In genomic region chr12:117587646-117588287, GRCh38 we compare ENCODE assay signal across 8 cellular contexts.
DNase-seq lines count a peak whose midpoint lies in the region; ATAC-seq, FAIRE-seq and TF ChIP-seq lines count a peak whose summit lies in the region.

No MANE protein-coding gene starts in this region.

- peaks cover 18% of the 10 kb centered on the region for H3K9me3 Mint-ChIP-seq in activated CD4-positive, alpha-beta memory T cell treated with anti-CD3 and anti-CD28 coated beads for 36 hours

- H3K4me3 Mint-ChIP-seq in activated CD4-positive, alpha-beta memory T cell treated with anti-CD3 and anti-CD28 coated beads for 36 hours = no peak overlapping the region

- no peaks in the 10 kb centered on the region for H3K27me3 ChIP-seq in pancreas

- TF ChIP-seq POLR2A in A549 (IDR thresholded peaks at IDR 0.05; ENCODE audit: low read length) = no peak

- peak overlapping the region; percentile 44 to 65; a peak in 5 of 6 replicates for H3K27ac ChIP-seq in A549
- H3K27ac ChIP-seq in pancreas = no peak overlapping the region

- H3K4me1 ChIP-seq in A549 = no peaks in the 10 kb centered on the region
- H3K4me1 ChIP-seq in pancreas = no peaks in the 10 kb centered on the region

- no peak overlapping the region for H3K27ac Mint-ChIP-seq in activated CD4-positive, alpha-beta memory T cell treated with anti-CD3 and anti-CD28 coated beads for 36 hours

- peak; percentile 89 for TF ChIP-seq CTCF in A549 (IDR thresholded peaks at IDR 0.05)
- TF ChIP-seq CTCF in GM12874 (IDR thresholded peaks at IDR 0.05; ENCODE audit: insufficient read depth, low read depth, low read length) = peak; percentile 91
- TF ChIP-seq CTCF in fibroblast of villous mesenchyme (IDR thresholded peaks at IDR 0.05; ENCODE audit: insufficient read depth, low read depth, low read length) = peak; percentile 62
- peak; percentile 58 to 77 (median 76) for TF ChIP-seq CTCF in pancreas (IDR thresholded peaks at IDR 0.05)

- ATAC-seq in A549 (peak; percentile 75 to 98; a peak in 5 of 6 replicates), pancreas (peak; percentile 66 to 92 (median 85)), HG02840 (IDR thresholded peaks at IDR 0.05; ENCODE audit: low FRiP score, unreplicated experiment) (no peak), GM18498 (IDR thresholded peaks at IDR 0.05; ENCODE audit: unreplicated experiment) (no peak)

- H3K27me3 Mint-ChIP-seq in activated CD4-positive, alpha-beta memory T cell treated with anti-CD3 and anti-CD28 coated beads for 36 hours = no peaks in the 10 kb centered on the region

- DNase-seq in A549 (ENCODE audit: low read depth in 1 of 2, low spot score in 1 of 2) (peak; percentile 60 to 77), NCI-H2107 treated with DMSO at 0.1 percent for 48 hours (lab: John Stamatoyannopoulos, UW; ENCODE audit: unreplicated experiment) (peak; percentile 62), fibroblast of villous mesenchyme (ENCODE audit: low read depth) (peak; percentile 6), pancreas (peak; percentile 17 to 82 (median 62))
- DNase-seq in activated CD4-positive, alpha-beta memory T cell treated with anti-CD3 and anti-CD28 coated beads for 36 hours = peak; percentile 58

- FAIRE-seq in A549 (lab: Jason Lieb, UNC) (no peak), pancreas (lab: Jason Lieb, UNC) (no peak)

- H3K4me2 ChIP-seq in A549 = peak overlapping the region; percentile 49; the same call in 2 of the 3 replicates

- WGBS in A549 (ENCODE audit: missing lambda C conversion rate) = 18% methylated on average over 12 of the region's 12 CpGs
- WGBS in pancreas, 2 donors = 14 to 16% methylated on average over 12 of the region's 12 CpGs

- H3K9me3 ChIP-seq in A549 (peaks cover 4% of the 10 kb centered on the region; the same call in 1 of the 3 replicates), pancreas (no peaks in the 10 kb centered on the region)

- peak; percentile 92 to 94 for TF ChIP-seq RAD21 in A549 (conservative IDR thresholded peaks at IDR 0.05 in 1 of 2, IDR thresholded peaks at IDR 0.05 in 1 of 2)

- intact Hi-C loops in activated CD4-positive, alpha-beta memory T cell treated with anti-CD3 and anti-CD28 coated beads for 36 hours (cut with micrococcal nuclease) = loop anchor here (1.0 to 2.0 kb wide), 3 partner anchors 249 to 375 kb away; no protein-coding TSS in a partner anchor
- intact Hi-C loops in pancreas (cut with DNase I) = loop anchor here in 2 of 3 donors (10.0 kb wide), 2 partner anchors 223 to 247 kb away; partner anchors contain the start of gene NOS1 (in 1 of the 2)

- no peak for TF ChIP-seq EP300 in A549 (IDR thresholded peaks at IDR 0.05)

- H3K4me3 ChIP-seq in A549 = no peak overlapping the region
- H3K4me3 ChIP-seq in fibroblast of villous mesenchyme (ENCODE audit: low read depth, low read length) = no peak overlapping the region
- no peak overlapping the region for H3K4me3 ChIP-seq in pancreas

- no peaks in the 10 kb centered on the region for H3K36me3 ChIP-seq in pancreas

- no peaks in the 10 kb centered on the region for H3K36me3 Mint-ChIP-seq in activated CD4-positive, alpha-beta memory T cell treated with anti-CD3 and anti-CD28 coated beads for 36 hours

- no peaks in the 10 kb centered on the region for H3K4me1 Mint-ChIP-seq in activated CD4-positive, alpha-beta memory T cell treated with anti-CD3 and anti-CD28 coated beads for 36 hours (ENCODE audit: low read depth)

- CTCF ChIA-PET in A549 (lab: Yijun Ruan, JAX) = interaction anchor here (0.6 to 17.7 kb wide), 69 partner anchors 8 to 531 kb away, joined by 3 to 315 read pairs (median 4); no protein-coding TSS in a partner anchor
- CTCF ChIA-PET in activated CD4-positive, alpha-beta memory T cell treated with anti-CD3 and anti-CD28 coated beads for 36 hours (lab: Charles Lee) = interaction anchor here (0.7 to 3.8 kb wide), 9 partner anchors 13 to 376 kb away, joined by 3 to 31 read pairs (median 5); no protein-coding TSS in a partner anchor

- POLR2A ChIA-PET in A549 (lab: Yijun Ruan, JAX) = no interaction called here
- POLR2A ChIA-PET in activated CD4-positive, alpha-beta memory T cell treated with anti-CD3 and anti-CD28 coated beads for 36 hours (lab: Charles Lee) = no interaction called here

TF ChIP-seq in A549, 52 proteins besides CTCF, POLR2A, EP300 and RAD21:
- TF ChIP-seq TFCP2L1 (CRISPR knock-in tag; IDR thresholded peaks at IDR 0.05) = no peak
- no peak for TF ChIP-seq FOSB (CRISPR knock-in tag; IDR thresholded peaks at IDR 0.05)
- no peak for TF ChIP-seq HEYL (CRISPR knock-in tag; IDR thresholded peaks at IDR 0.05)
- TF ChIP-seq ZFP36 (IDR thresholded peaks at IDR 0.05; ENCODE audit: borderline replicate concordance, partially characterized antibody) = peak; percentile 66
- TF ChIP-seq CHD4 (IDR thresholded peaks at IDR 0.05; ENCODE audit: borderline replicate concordance) = no peak
- TF ChIP-seq SMC3 (IDR thresholded peaks at IDR 0.05) = peak; percentile 97
- TF ChIP-seq MAX (IDR thresholded peaks at IDR 0.05) = peak; percentile 34; the same call in 1 of the 2 replicates
- no peak for TF ChIP-seq KDM1A (IDR thresholded peaks at IDR 0.05; ENCODE audit: low read depth)

Comparison
In these comparisons a context has a peak if more than half of its experiments do, and no peak if none do; other contexts are left out.
1. ATAC-seq: peak in A549 (2 of 2) and pancreas (4 of 4); none in HG02840 (single experiment) and GM18498 (single experiment).
2. DNase-seq: peak in every context shown above with its lines; median percentile 68 in A549; 62 in pancreas; 62 in NCI-H2107 treated with DMSO at 0.1 percent for 48 hours; 58 in activated CD4-positive, alpha-beta memory T cell treated with anti-CD3 and anti-CD28 coated beads for 36 hours; 6 in fibroblast of villous mesenchyme.
3. H3K27ac ChIP-seq: peak in A549 (2 of 2); none in pancreas (0 of 4).
4. Peak in every context shown above with its lines, with median percentiles within 50 percentile points of each other: CTCF ChIP-seq.